ENCODE assay signal across 16 cellular contexts in genomic region chr2:201808070-201808469, GRCh38. TPM values are rescaled to one million over a fixed set of nuclear protein-coding genes. Genes with fewer than 3 reads are reported as not detected.
DNase-seq lines count a peak whose midpoint lies in the region; ATAC-seq and TF ChIP-seq lines count a peak whose summit lies in the region.
"Had no signal": no experiment of that assay in that cellular context is flagged by ENCODE, and none has a peak within 500 bp of the region (broad histone marks: within the 10 kb centered on the region; RNA-seq: fewer than 3 reads in every experiment).

No MANE protein-coding gene starts in this region.

- H3K79me2 ChIP-seq in GM23248 (ENCODE audit: insufficient read depth) = no peaks in the 10 kb centered on the region

- H3K27me3 ChIP-seq in GM23248 (replicated peaks; ENCODE audit: insufficient read depth) (no peaks in the 10 kb centered on the region), subcutaneous abdominal adipose tissue (ENCODE audit: control insufficient read depth in 5 of 5, insufficient read depth in 4 of 5, low read length in 5 of 5) (peaks cover 0 to 3% (median 0%) of the 10 kb centered on the region in 5 donors)

- peak overlapping the region; percentile 38; the same call in 1 of the 2 replicates for H3K4me3 ChIP-seq in GM23248
- H3K4me3 ChIP-seq in subcutaneous abdominal adipose tissue (ENCODE audit: low read depth in 1 of 5, low read length in 5 of 5) = no peak overlapping the region

- DNase-seq in GM23248 (no peak), OCI-M1 (lab: John Stamatoyannopoulos, UW) (peak; percentile 28), glutamatergic neuron (no peak), germinal center (ENCODE audit: low spot score) (no peak), T1000 (lab: John Stamatoyannopoulos, UW) (no peak)
- no peak for DNase-seq in stimulated activated CD8-positive, alpha-beta memory T cell treated with anti-CD3 and anti-CD28 coated beads, Interleukin-4, amount 100 ng/mL, for 48 hours
- DNase-seq: activated CD8-positive, alpha-beta T cell treated with anti-CD3 and anti-CD28 coated beads for 36 hours; activated naive CD8-positive, alpha-beta T cell treated with anti-CD3 and anti-CD28 coated beads, Interleukin-2, amount 10 ng/mL, durations not matched to agents 7 days and 5 days; effector CD4-positive, alpha-beta T cell; KG1; NCI-H2107; NCI-H774; stimulated activated CD4-positive, alpha-beta T cell treated with anti-CD3 and anti-CD28 coated beads, Interleukin-2, amount 100 ng/mL, for 48 hours had no signal

- peaks cover 17% of the 10 kb centered on the region for H3K4me1 Mint-ChIP-seq in glutamatergic neuron (ENCODE audit: low read depth, unreplicated experiment)
- H3K4me1 Mint-ChIP-seq: activated naive CD8-positive, alpha-beta T cell treated with anti-CD3 and anti-CD28 coated beads, Interleukin-2, amount 10 ng/mL, durations not matched to agents 7 days and 5 days had no signal

- WGBS in GM23248 (ENCODE audit: low coverage in 1 of 2, low lambda C conversion rate in 2 of 2, missing lambda C conversion rate in 2 of 2), 2 experiments = 94 to 95% methylated on average over 2 of the region's 2 CpGs

- no peaks in the 10 kb centered on the region for H3K9me2 ChIP-seq in GM23248 (ENCODE audit: insufficient read depth)

- no peaks in the 10 kb centered on the region for H3K36me3 Mint-ChIP-seq in glutamatergic neuron (ENCODE audit: unreplicated experiment)
- H3K36me3 Mint-ChIP-seq: activated naive CD8-positive, alpha-beta T cell treated with anti-CD3 and anti-CD28 coated beads, Interleukin-2, amount 10 ng/mL, durations not matched to agents 7 days and 5 days had no signal

- H3K4me1 ChIP-seq in GM23248 (ENCODE audit: insufficient read depth) = peaks cover 29% of the 10 kb centered on the region
- peaks cover 7 to 24% (median 20%) of the 10 kb centered on the region in 5 donors for H3K4me1 ChIP-seq in subcutaneous abdominal adipose tissue (ENCODE audit: control insufficient read depth in 5 of 5, insufficient read depth in 5 of 5, low read length in 5 of 5)

- H3K9me3 ChIP-seq in GM23248 (ENCODE audit: low read depth) = no peaks in the 10 kb centered on the region
- no peaks in the 10 kb centered on the region for H3K9me3 ChIP-seq in subcutaneous abdominal adipose tissue (ENCODE audit: control insufficient read depth in 5 of 5, low read length in 5 of 5)

- H3K27ac ChIP-seq in GM23248 (peak overlapping the region; percentile 68), subcutaneous abdominal adipose tissue (ENCODE audit: low read depth, low read length) (peak overlapping the region; percentile 42)
- H3K27ac ChIP-seq: C4-2B had no signal

- peaks cover 2% of the 10 kb centered on the region for H3K27me3 Mint-ChIP-seq in glutamatergic neuron (ENCODE audit: unreplicated experiment)

- H3K9ac ChIP-seq in GM23248 = peak overlapping the region; percentile 50
- no peak overlapping the region for H3K9ac ChIP-seq in subcutaneous abdominal adipose tissue (ENCODE audit: low read length in 5 of 5)

- H3K9me3 Mint-ChIP-seq in glutamatergic neuron (ENCODE audit: unreplicated experiment) = peaks cover 4% of the 10 kb centered on the region
- H3K9me3 Mint-ChIP-seq: activated CD8-positive, alpha-beta T cell treated with anti-CD3 and anti-CD28 coated beads for 36 hours; activated naive CD8-positive, alpha-beta T cell treated with anti-CD3 and anti-CD28 coated beads, Interleukin-2, amount 10 ng/mL, durations not matched to agents 7 days and 5 days had no signal

- H3K4me3 Mint-ChIP-seq in glutamatergic neuron (ENCODE audit: unreplicated experiment) = peak overlapping the region; percentile 56
- H3K4me3 Mint-ChIP-seq: activated CD8-positive, alpha-beta T cell treated with anti-CD3 and anti-CD28 coated beads for 36 hours; activated naive CD8-positive, alpha-beta T cell treated with anti-CD3 and anti-CD28 coated beads, Interleukin-2, amount 10 ng/mL, durations not matched to agents 7 days and 5 days had no signal

- peak overlapping the region; percentile 70 for H2AFZ ChIP-seq in GM23248

- peak overlapping the region; percentile 73 for H3K4me2 ChIP-seq in GM23248 (ENCODE audit: unreplicated experiment)

- TF ChIP-seq CTCF in glutamatergic neuron (IDR thresholded peaks at IDR 0.05; ENCODE audit: partially characterized antibody, unreplicated experiment) = no peak

- in situ Hi-C loops in GM23248 (cut with MboI) = no loop called here

- peaks cover 20% of the 10 kb centered on the region for H3F3A ChIP-seq in GM23248 (ENCODE audit: insufficient read depth)

- no peaks in the 10 kb centered on the region for H4K20me1 ChIP-seq in GM23248 (ENCODE audit: insufficient read depth)

- no peak for ATAC-seq in HG03196 (IDR thresholded peaks at IDR 0.05; ENCODE audit: unreplicated experiment)
- ATAC-seq: activated CD8-positive, alpha-beta T cell treated with anti-CD3 and anti-CD28 coated beads for 36 hours had no signal

- H3K27ac Mint-ChIP-seq in glutamatergic neuron (ENCODE audit: unreplicated experiment) = peak overlapping the region; percentile 6
- H3K27ac Mint-ChIP-seq: activated CD8-positive, alpha-beta T cell treated with anti-CD3 and anti-CD28 coated beads for 36 hours; activated naive CD8-positive, alpha-beta T cell treated with anti-CD3 and anti-CD28 coated beads, Interleukin-2, amount 10 ng/mL, durations not matched to agents 7 days and 5 days had no signal

- H3K36me3 ChIP-seq in GM23248 (ENCODE audit: low read depth) (no peaks in the 10 kb centered on the region), subcutaneous abdominal adipose tissue (ENCODE audit: control insufficient read depth in 5 of 5, insufficient read depth in 5 of 5, low read length in 5 of 5) (no peaks in the 10 kb centered on the region)

RNA-seq across cellular contexts. Expression of gene CDK15, which starts 1.7 kb away (rescaled TPM):
- 1.3 and 3.2 TPM in 2 replicates for total RNA-seq in GM23248 (2014; rRNA removed; shearing (Covaris generic))
- 0.88 and 1.7 TPM in 2 replicates for polyA plus RNA-seq in GM23248 (2016; fragmentation: Nextera tagmentation; extraction: Ambion mirVana)
- 0.61 TPM for total RNA-seq in glutamatergic neuron (ENCODE audit: unreplicated experiment)
- total RNA-seq: activated CD8-positive, alpha-beta T cell treated with anti-CD3 and anti-CD28 coated beads for 36 hours; activated naive CD8-positive, alpha-beta T cell treated with anti-CD3 and anti-CD28 coated beads, Interleukin-2, amount 10 ng/mL, durations not matched to agents 7 days and 5 days had no signal

RNA-seq across cellular contexts. Expression of gene ALS2, which starts 27.3 kb away (rescaled TPM):
- 17.3 and 24.8 TPM in 2 replicates for total RNA-seq in GM23248 (2014; rRNA removed; shearing (Covaris generic))
- 9.0 and 9.5 TPM in 2 replicates for polyA plus RNA-seq in GM23248 (2016; fragmentation: Nextera tagmentation; extraction: Ambion mirVana)
- 44.0 TPM for total RNA-seq in glutamatergic neuron (ENCODE audit: unreplicated experiment)
